ENCODE assay signal across 8 cellular contexts in genomic region chr14:89619616-89620273, GRCh38.
DNase-seq lines count a peak whose midpoint lies in the region; TF ChIP-seq lines count a peak whose summit lies in the region.

No MANE protein-coding gene starts in this region.

- H3K9me3 ChIP-seq in endodermal cell (ENCODE audit: control insufficient read depth, low read length) = no peaks in the 10 kb centered on the region
- no peaks in the 10 kb centered on the region for H3K9me3 ChIP-seq in ovary

- DNase-seq in Calu3 (no peak), NCI-H524 (lab: John Stamatoyannopoulos, UW) (peak; percentile 45 to 75), endodermal cell (no peak), ovary (no peak), NAMALWA (ENCODE audit: low spot score) (no peak), caudate nucleus (lab: John Stamatoyannopoulos, UW) (no peak), ureter (ENCODE audit: low spot score) (no peak), HK-2 (ENCODE audit: unreplicated experiment) (no peak)

- TF ChIP-seq CTCF in Calu3 (IDR thresholded peaks at IDR 0.05; ENCODE audit: unreplicated experiment) = no peak
- TF ChIP-seq CTCF in endodermal cell (conservative IDR thresholded peaks at IDR 0.05) = no peak
- TF ChIP-seq CTCF in ovary (IDR thresholded peaks at IDR 0.05) = no peak

- H3K36me3 ChIP-seq in endodermal cell (ENCODE audit: control insufficient read depth, insufficient read depth, low read length) (no peaks in the 10 kb centered on the region), ovary (no peaks in the 10 kb centered on the region)

- intact Hi-C loops in Calu3 (cut with micrococcal nuclease; ENCODE audit: unreplicated experiment) (no loop called here), ovary (cut with DNase I) (loop anchor here in 2 of 4 donors (10.0 kb wide), 2 partner anchors 205 to 455 kb away; partner anchors contain the start of gene FOXN3 (in 1 of the 2))

- WGBS in endodermal cell (ENCODE audit: insufficient coverage in 1 of 2, insufficient read length in 1 of 2), 2 experiments = 71 to 78% methylated on average over 3 to 5 of the region's 6 CpGs
- 42 to 67% (median 55%) methylated on average over 6 of the region's 6 CpGs for WGBS in ovary, 3 donors

- CTCF ChIA-PET in Calu3 (lab: Charles Lee) = no interaction called here

- H3K4me3 Mint-ChIP-seq in Calu3 (ENCODE audit: low read depth, unreplicated experiment) (peak overlapping the region; percentile 50), endodermal cell (peak overlapping the region; percentile 71)

- H3K27me3 Mint-ChIP-seq in Calu3 (ENCODE audit: unreplicated experiment) (peaks cover 68% of the 10 kb centered on the region), endodermal cell (ENCODE audit: insufficient read depth) (peaks cover 37% of the 10 kb centered on the region)

- no peak for TF ChIP-seq POLR2A in ovary (IDR thresholded peaks at IDR 0.05)

- H3K27ac Mint-ChIP-seq in Calu3 (ENCODE audit: unreplicated experiment) = no peak overlapping the region
- peak overlapping the region; percentile 58 for H3K27ac Mint-ChIP-seq in endodermal cell

- H3K27ac ChIP-seq in endodermal cell (ENCODE audit: low read depth, low read length) = no peak overlapping the region
- peak overlapping the region in 1 of 2 donors; percentile 7 for H3K27ac ChIP-seq in ovary
- no peak overlapping the region for H3K27ac ChIP-seq in caudate nucleus (ENCODE audit: low read depth, low read length)

- no peaks in the 10 kb centered on the region for H3K36me3 Mint-ChIP-seq in Calu3 (ENCODE audit: insufficient read depth, unreplicated experiment)
- no peaks in the 10 kb centered on the region for H3K36me3 Mint-ChIP-seq in endodermal cell (ENCODE audit: low read depth)

- TF ChIP-seq EP300 in ovary (IDR thresholded peaks at IDR 0.05) = no peak

- H3K9me3 Mint-ChIP-seq in Calu3 (ENCODE audit: low read depth, unreplicated experiment) = no peaks in the 10 kb centered on the region
- no peaks in the 10 kb centered on the region for H3K9me3 Mint-ChIP-seq in endodermal cell

- H3K27me3 ChIP-seq in endodermal cell (ENCODE audit: control insufficient read depth, insufficient read depth, low read length, poor library complexity, severe bottlenecking) = peaks cover 47% of the 10 kb centered on the region
- H3K27me3 ChIP-seq in ovary = no peaks in the 10 kb centered on the region

- H3K9ac ChIP-seq in endodermal cell (ENCODE audit: extremely low read depth, low read length, poor library complexity, severe bottlenecking) = no peak overlapping the region

- H3K4me3 ChIP-seq in endodermal cell (ENCODE audit: low read length) (peak overlapping the region; percentile 79), ovary (peak overlapping the region; percentile 44)

- H3K4me1 Mint-ChIP-seq in Calu3 (ENCODE audit: low read depth, unreplicated experiment) (no peaks in the 10 kb centered on the region), endodermal cell (peaks cover 41% of the 10 kb centered on the region)

- H3K4me1 ChIP-seq in endodermal cell (ENCODE audit: control insufficient read depth, insufficient read depth, low read length) = peaks cover 7% of the 10 kb centered on the region
- peaks cover 9% of the 10 kb centered on the region for H3K4me1 ChIP-seq in ovary (ENCODE audit: insufficient read depth)

- no TSS peak for BruUV-seq in Calu3 (replicated peaks; lab: Mats Ljungman, UMichigan)

Comparison
In these comparisons a context has a peak if more than half of its experiments do, and no peak if none do; other contexts are left out.
1. DNase-seq: peak in NCI-H524 (2 of 2); none in Calu3 (single experiment), endodermal cell (single experiment), ovary (0 of 5), NAMALWA (single experiment), caudate nucleus (0 of 61), ureter (single experiment) and HK-2 (single experiment).